21 cellular contexts compared by ENCODE assay signal in genomic region chr3:124783696-124784095, GRCh38. TPM values are rescaled to one million over a fixed set of nuclear protein-coding genes. Genes with fewer than 3 reads are reported as not detected.
A peak's percentile ranks its signal among the peaks of the same experiment; 100 is the strongest.
DNase-seq lines count a peak whose midpoint lies in the region; ATAC-seq and TF ChIP-seq lines count a peak whose summit lies in the region.
"Had no signal": no experiment of that assay in that cellular context is flagged by ENCODE, and none has a peak within 500 bp of the region (broad histone marks: within the 10 kb centered on the region; RNA-seq: fewer than 3 reads in every experiment).

No MANE protein-coding gene starts in this region.

- TF ChIP-seq CTCF in AG10803 (conservative IDR thresholded peaks at IDR 0.05; ENCODE audit: low read length) (no peak), fibroblast of villous mesenchyme (IDR thresholded peaks at IDR 0.05; ENCODE audit: insufficient read depth, low read depth, low read length) (no peak)

- no peak overlapping the region for H3K4me3 ChIP-seq in AG10803 (ENCODE audit: low read length)
- no peak overlapping the region for H3K4me3 ChIP-seq in fibroblast of villous mesenchyme (ENCODE audit: low read depth, low read length)
- H3K4me3 ChIP-seq: gastrocnemius medialis, K562 had no signal

- DNase-seq in AG10803 (ENCODE audit: low read depth) (peak; percentile 43), MV-4-11 (lab: John Stamatoyannopoulos, UW) (peak; percentile 55), fibroblast of villous mesenchyme (ENCODE audit: low read depth) (peak; percentile 50), retina (peak; percentile 26), globus pallidus (ENCODE audit: low spot score) (no peak)
- DNase-seq: ACHN; activated naive CD4-positive, alpha-beta T cell treated with anti-CD3 and anti-CD28 coated beads, Interleukin-2, amount 50 U/mL, for 16 hours; activated T-cell treated with anti-CD3 and anti-CD28 coated beads, Interleukin-2, amount 50 U/mL, for 48 hours; anterior cingulate cortex; CD8-positive, alpha-beta T cell; DMS53; gastrocnemius medialis; GF-D8; mesendoderm; natural killer cell; NCI-H524 treated with DMSO at 0.1 percent for 48 hours; T1000 had no signal

- ATAC-seq in activated CD4-positive, CD25-positive, alpha-beta regulatory T cell treated with anti-CD3 and anti-CD28 coated beads, Interleukin-2, amount 50 U/mL, for 24 hours: no peak
- ATAC-seq in GM19328 (IDR thresholded peaks at IDR 0.05; ENCODE audit: unreplicated experiment) (no peak), GM18873 (IDR thresholded peaks at IDR 0.05; ENCODE audit: low FRiP score, unreplicated experiment) (no peak)
- ATAC-seq: CD8-positive, alpha-beta T cell; gastrocnemius medialis; K562 had no signal

RNA-seq across cellular contexts. Expression of gene UMPS, which starts 53.4 kb away (rescaled TPM):
- 17.4 and 31.1 TPM in 2 replicates for total RNA-seq in fibroblast of villous mesenchyme
